21 cellular contexts compared by ENCODE assay signal in the genomic region with DNA sequence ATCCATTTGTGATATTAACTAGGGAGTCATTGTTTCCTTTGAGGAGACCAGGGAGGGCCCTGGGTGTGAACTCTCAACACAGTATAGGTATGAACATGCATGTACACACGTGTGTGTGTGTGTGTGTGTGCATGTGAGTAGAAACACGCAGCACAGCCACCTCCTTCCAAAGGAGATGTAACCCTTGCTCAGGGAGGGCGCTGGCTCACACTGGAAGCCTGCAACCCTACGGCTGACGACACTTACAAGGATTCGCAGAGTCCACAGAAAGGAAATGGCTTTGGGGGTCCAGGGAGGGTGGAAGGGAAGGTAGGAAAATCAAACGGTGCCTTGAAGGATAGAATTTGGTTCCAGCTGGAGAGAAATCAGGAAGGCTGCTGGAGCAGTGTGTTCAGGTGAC.
"Had no signal": no experiment of that assay in that cellular context is flagged by ENCODE, and none has a peak within 500 bp of the region (broad histone marks: within the 10 kb centered on the region; RNA-seq: fewer than 3 reads in every experiment).

No MANE protein-coding gene starts in this region.

- H3K4me1 ChIP-seq: Peyer's patch had no signal

- ATAC-seq: activated CD8-positive, alpha-beta T cell treated with anti-CD3 and anti-CD28 coated beads for 36 hours; activated T-cell treated with anti-CD3 and anti-CD28 coated beads, Interleukin-2, amount 50 U/mL, for 72 hours had no signal

- DNase-seq: activated CD4-positive, CD25-positive, alpha-beta regulatory T cell; activated CD8-positive, alpha-beta memory T cell treated with anti-CD3 and anti-CD28 coated beads, Interleukin-2, amount 50 U/mL, for 4 hours; activated CD8-positive, alpha-beta T cell treated with anti-CD3 and anti-CD28 coated beads for 36 hours; activated naive CD4-positive, alpha-beta T cell treated with Interleukin-2 at 50 U/mL for 16 hours; activated naive CD8-positive, alpha-beta T cell treated with anti-CD3 and anti-CD28 coated beads for 36 hours; activated T-cell treated with anti-CD3 and anti-CD28 coated beads, Interleukin-2, amount 50 U/mL, for 72 hours; caudate nucleus; Karpas-422; NCI-H1105 treated with DMSO at 0.1 percent for 48 hours; NCI-H1436 treated with DMSO at 0.1 percent for 48 hours; NCI-H187; NCI-H2081 treated with DMSO at 0.1 percent for 48 hours; NCI-H446; NCI-H524; Right ventricle myocardium superior; SJCRH30; SK-N-SH; T-helper 1 cell; T-helper 9 cell had no signal

- FAIRE-seq: TTC549 had no signal

- H3K4me2 ChIP-seq: SK-N-SH had no signal

- H3K27ac ChIP-seq: Peyer's patch, SJCRH30 had no signal

- H3K27me3 Mint-ChIP-seq: activated CD8-positive, alpha-beta T cell treated with anti-CD3 and anti-CD28 coated beads for 36 hours; activated naive CD8-positive, alpha-beta T cell treated with anti-CD3 and anti-CD28 coated beads for 36 hours had no signal

- H3K4me1 Mint-ChIP-seq: activated naive CD8-positive, alpha-beta T cell treated with anti-CD3 and anti-CD28 coated beads for 36 hours had no signal

- H3K9me3 ChIP-seq: Peyer's patch, SJCRH30, SK-N-SH had no signal

- H3K4me3 Mint-ChIP-seq: activated CD8-positive, alpha-beta T cell treated with anti-CD3 and anti-CD28 coated beads for 36 hours; activated naive CD8-positive, alpha-beta T cell treated with anti-CD3 and anti-CD28 coated beads for 36 hours; activated T-cell treated with anti-CD3 and anti-CD28 coated beads, Interleukin-2, amount 50 U/mL, for 72 hours had no signal

- H3K27me3 ChIP-seq: Peyer's patch, SJCRH30 had no signal

- H3K9ac ChIP-seq: SK-N-SH had no signal

- H3K9me3 Mint-ChIP-seq: activated CD8-positive, alpha-beta T cell treated with anti-CD3 and anti-CD28 coated beads for 36 hours; activated naive CD8-positive, alpha-beta T cell treated with anti-CD3 and anti-CD28 coated beads for 36 hours; activated T-cell treated with anti-CD3 and anti-CD28 coated beads, Interleukin-2, amount 50 U/mL, for 72 hours had no signal

- H3K36me3 ChIP-seq: Peyer's patch had no signal

- H3K27ac Mint-ChIP-seq: activated CD8-positive, alpha-beta T cell treated with anti-CD3 and anti-CD28 coated beads for 36 hours; activated naive CD8-positive, alpha-beta T cell treated with anti-CD3 and anti-CD28 coated beads for 36 hours; activated T-cell treated with anti-CD3 and anti-CD28 coated beads, Interleukin-2, amount 50 U/mL, for 72 hours had no signal

- H3K4me3 ChIP-seq: Peyer's patch, SJCRH30 had no signal
